10 cellular contexts compared by ENCODE assay signal in the genomic region with DNA sequence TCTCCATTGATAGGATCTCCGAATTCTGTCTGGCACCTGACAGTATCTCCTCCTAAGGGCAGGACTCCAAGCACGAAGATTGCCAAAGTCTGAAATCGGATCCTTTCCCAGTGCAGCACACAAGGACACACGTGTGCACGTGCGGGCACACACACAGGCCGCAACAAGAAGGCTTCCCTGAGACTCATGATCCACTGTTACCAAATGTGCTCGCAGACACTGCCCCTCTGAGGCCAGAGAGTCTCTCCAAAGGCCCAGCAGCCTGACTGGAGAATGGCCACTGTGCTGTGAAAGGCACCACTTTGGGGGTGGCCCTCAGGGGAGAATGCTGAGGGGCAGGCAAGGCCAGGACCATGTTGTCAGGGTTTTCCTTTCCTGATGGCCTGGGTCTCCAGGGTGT.
DNase-seq lines count a peak whose midpoint lies in the region; ATAC-seq and TF ChIP-seq lines count a peak whose summit lies in the region.
"Had no signal": no experiment of that assay in that cellular context is flagged by ENCODE, and none has a peak within 500 bp of the region (broad histone marks: within the 10 kb centered on the region; RNA-seq: fewer than 3 reads in every experiment).

No MANE protein-coding gene starts in this region.

- ATAC-seq in HG03521 (IDR thresholded peaks at IDR 0.05; ENCODE audit: unreplicated experiment): no peak
- ATAC-seq: activated CD8-positive, alpha-beta T cell treated with anti-CD3 and anti-CD28 coated beads, Interleukin-2, amount 10 ng/mL, durations not matched to agents 7 days and 5 days had no signal

- H3K27ac ChIP-seq in cingulate gyrus (ENCODE audit: low read depth, low read length): peak overlapping the region; percentile 47
- H3K27ac ChIP-seq in substantia nigra (ENCODE audit: low read depth, low read length, poor library complexity, severe bottlenecking): no peak overlapping the region

- DNase-seq in inferior parietal cortex (ENCODE audit: extremely low spot score) (peak; percentile 72), substantia nigra (lab: John Stamatoyannopoulos, UW) (peak in 47 of 49 donors; percentile 14 to 86 (median 60)), NCI-H226 (no peak), amniotic stem cell (lab: John Stamatoyannopoulos, UW) (no peak)
- DNase-seq: activated CD8-positive, alpha-beta T cell treated with anti-CD3 and anti-CD28 coated beads, Interleukin-2, amount 10 ng/mL, durations not matched to agents 7 days and 5 days; NCI-H2107; SW 1271 had no signal

TF ChIP-seq in PFSK-1, 5 proteins besides CTCF, POLR2A, EP300 and RAD21:
- TF ChIP-seq, protein P1, sequence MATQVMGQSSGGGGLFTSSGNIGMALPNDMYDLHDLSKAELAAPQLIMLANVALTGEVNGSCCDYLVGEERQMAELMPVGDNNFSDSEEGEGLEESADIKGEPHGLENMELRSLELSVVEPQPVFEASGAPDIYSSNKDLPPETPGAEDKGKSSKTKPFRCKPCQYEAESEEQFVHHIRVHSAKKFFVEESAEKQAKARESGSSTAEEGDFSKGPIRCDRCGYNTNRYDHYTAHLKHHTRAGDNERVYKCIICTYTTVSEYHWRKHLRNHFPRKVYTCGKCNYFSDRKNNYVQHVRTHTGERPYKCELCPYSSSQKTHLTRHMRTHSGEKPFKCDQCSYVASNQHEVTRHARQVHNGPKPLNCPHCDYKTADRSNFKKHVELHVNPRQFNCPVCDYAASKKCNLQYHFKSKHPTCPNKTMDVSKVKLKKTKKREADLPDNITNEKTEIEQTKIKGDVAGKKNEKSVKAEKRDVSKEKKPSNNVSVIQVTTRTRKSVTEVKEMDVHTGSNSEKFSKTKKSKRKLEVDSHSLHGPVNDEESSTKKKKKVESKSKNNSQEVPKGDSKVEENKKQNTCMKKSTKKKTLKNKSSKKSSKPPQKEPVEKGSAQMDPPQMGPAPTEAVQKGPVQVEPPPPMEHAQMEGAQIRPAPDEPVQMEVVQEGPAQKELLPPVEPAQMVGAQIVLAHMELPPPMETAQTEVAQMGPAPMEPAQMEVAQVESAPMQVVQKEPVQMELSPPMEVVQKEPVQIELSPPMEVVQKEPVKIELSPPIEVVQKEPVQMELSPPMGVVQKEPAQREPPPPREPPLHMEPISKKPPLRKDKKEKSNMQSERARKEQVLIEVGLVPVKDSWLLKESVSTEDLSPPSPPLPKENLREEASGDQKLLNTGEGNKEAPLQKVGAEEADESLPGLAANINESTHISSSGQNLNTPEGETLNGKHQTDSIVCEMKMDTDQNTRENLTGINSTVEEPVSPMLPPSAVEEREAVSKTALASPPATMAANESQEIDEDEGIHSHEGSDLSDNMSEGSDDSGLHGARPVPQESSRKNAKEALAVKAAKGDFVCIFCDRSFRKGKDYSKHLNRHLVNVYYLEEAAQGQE (IDR thresholded peaks at IDR 0.05; ENCODE audit: insufficient read depth in 1 of 2, low read depth in 2 of 2, low read length in 2 of 2): no peak
- peak; percentile 89 for TF ChIP-seq FOXP2 (optimal IDR thresholded peaks at IDR 0.05; ENCODE audit: borderline replicate concordance, extremely low read depth, extremely low read length, insufficient read depth)

Comparison
In these comparisons a context has a peak if more than half of its experiments do, and no peak if none do; other contexts are left out.
1. DNase-seq: peak in inferior parietal cortex (single experiment) and substantia nigra (47 of 49); none in NCI-H226 (single experiment) and amniotic stem cell (single experiment).